8 cellular contexts compared by ENCODE assay signal in the genomic region with DNA sequence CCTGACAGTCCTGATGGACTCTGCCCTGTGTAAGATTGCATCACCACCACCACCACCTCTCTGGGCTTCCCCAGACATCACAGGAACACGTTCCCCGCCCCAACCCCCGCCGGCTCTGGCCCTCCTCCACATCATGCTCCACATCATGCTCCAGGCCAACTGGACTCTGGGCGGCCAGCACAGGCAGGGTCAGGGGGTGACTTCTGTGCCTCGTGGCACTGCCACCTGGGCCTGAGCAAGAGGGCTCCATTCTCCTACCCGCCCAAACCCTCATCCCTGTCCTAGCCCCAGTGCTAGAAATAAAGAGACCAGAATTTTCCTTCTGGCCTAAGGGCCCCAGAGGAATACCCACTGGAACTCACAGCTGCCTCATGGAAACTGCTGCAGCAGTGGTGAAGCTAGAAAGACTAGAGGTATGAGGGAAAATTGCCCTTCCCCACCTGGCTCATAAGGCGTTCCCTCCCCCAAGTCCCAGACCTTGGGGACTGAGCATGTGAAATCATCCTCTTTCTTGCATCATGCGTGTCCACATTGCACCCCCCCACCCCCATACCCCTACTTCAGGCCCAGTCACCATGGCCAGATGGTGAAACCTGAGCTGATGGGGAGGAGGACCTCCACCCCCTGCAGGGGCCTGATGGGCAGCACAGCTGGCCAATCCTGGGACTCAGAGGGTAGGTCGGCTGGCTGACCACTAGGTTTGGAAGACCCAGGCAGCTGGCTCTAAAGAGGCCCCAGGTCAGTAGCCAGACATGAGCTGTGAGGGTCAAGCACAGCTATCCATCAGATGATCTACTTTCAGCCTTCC. TPM values are rescaled to one million over a fixed set of nuclear protein-coding genes. Genes with fewer than 3 reads are reported as not detected.
DNase-seq lines count a peak whose midpoint lies in the region; ATAC-seq and TF ChIP-seq lines count a peak whose summit lies in the region.

A gene with protein sequence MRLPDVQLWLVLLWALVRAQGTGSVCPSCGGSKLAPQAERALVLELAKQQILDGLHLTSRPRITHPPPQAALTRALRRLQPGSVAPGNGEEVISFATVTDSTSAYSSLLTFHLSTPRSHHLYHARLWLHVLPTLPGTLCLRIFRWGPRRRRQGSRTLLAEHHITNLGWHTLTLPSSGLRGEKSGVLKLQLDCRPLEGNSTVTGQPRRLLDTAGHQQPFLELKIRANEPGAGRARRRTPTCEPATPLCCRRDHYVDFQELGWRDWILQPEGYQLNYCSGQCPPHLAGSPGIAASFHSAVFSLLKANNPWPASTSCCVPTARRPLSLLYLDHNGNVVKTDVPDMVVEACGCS (plus strand): TSS at position 742 of the 808 bp plus-strand sequence. CDS start 230 bp downstream, outside the sequence.

- peak within 1 kb of the TSS; percentile 97 for H3K27ac Mint-ChIP-seq in stimulated activated naive CD8-positive, alpha-beta T cell treated with anti-CD3 and anti-CD28 coated beads, Interleukin-15, amount 100 ng/mL, for 72 hours

- no peaks in the 10 kb centered on the region for H3K27me3 Mint-ChIP-seq in stimulated activated naive CD8-positive, alpha-beta T cell treated with anti-CD3 and anti-CD28 coated beads, Interleukin-15, amount 100 ng/mL, for 72 hours

- POLR2A ChIA-PET in AG04450 (lab: Yijun Ruan, JAX), result interaction anchor here (0.7 kb wide), 1 partner anchor 114 kb away, joined by 7 read pairs; no protein-coding TSS in a partner anchor

- H3K27ac ChIP-seq in AG04450 (ENCODE audit: low read depth, low read length) (peak within 1 kb of the TSS; percentile 98), OCI-LY1 (ENCODE audit: low read depth, low read length, poor library complexity, severe bottlenecking) (no peak within 1 kb of the TSS)

- peaks cover 18% of the 10 kb centered on the region for H3K4me1 ChIP-seq in OCI-LY1 (ENCODE audit: insufficient read depth, low read length, severe bottlenecking)

- CTCF ChIA-PET in AG04450 (lab: Charles Lee), result interaction anchor here (0.6 to 5.7 kb wide), 11 partner anchors 45 to 241 kb away, joined by 3 to 294 read pairs (median 5); no protein-coding TSS in a partner anchor

- H2AFZ ChIP-seq in OCI-LY1 (ENCODE audit: low read length), result no peak within 1 kb of the TSS

- H3K27me3 ChIP-seq in AG04450 (ENCODE audit: control insufficient read depth, insufficient read depth, low read length), result no peaks in the 10 kb centered on the region
- no peaks in the 10 kb centered on the region for H3K27me3 ChIP-seq in OCI-LY1 (ENCODE audit: insufficient read depth, low read length)

- in situ Hi-C loops in GM13976 (cut with MboI; ENCODE audit: low sequenced_read_pairs, unreplicated experiment), result loop anchor here (10.0 kb wide), 1 partner anchor 170 kb away; no protein-coding TSS in a partner anchor

- H3K4me3 ChIP-seq in AG04450 (ENCODE audit: low read depth, low read length) (peak within 1 kb of the TSS; percentile 44), OCI-LY1 (ENCODE audit: low read depth, low read length, poor library complexity, severe bottlenecking) (peak within 1 kb of the TSS; percentile 43), fibroblast of mammary gland (ENCODE audit: control insufficient read depth, low read depth, low read length) (no peak within 1 kb of the TSS)

- H3K4me1 Mint-ChIP-seq in stimulated activated naive CD8-positive, alpha-beta T cell treated with anti-CD3 and anti-CD28 coated beads, Interleukin-15, amount 100 ng/mL, for 72 hours, result peaks cover 68% of the 10 kb centered on the region

- H3F3A ChIP-seq in OCI-LY1 (ENCODE audit: insufficient read depth, low read length), result no peaks in the 10 kb centered on the region

- peak within 1 kb of the TSS; percentile 88 to 97 for H3K4me3 Mint-ChIP-seq in stimulated activated naive CD8-positive, alpha-beta T cell treated with anti-CD3 and anti-CD28 coated beads, Interleukin-15, amount 100 ng/mL, for 72 hours

- no peaks in the 10 kb centered on the region; the same call in 1 of the 2 replicates for H3K9me3 ChIP-seq in AG04450 (ENCODE audit: control insufficient read depth, insufficient read depth, low read length)
- no peaks in the 10 kb centered on the region for H3K9me3 ChIP-seq in OCI-LY1 (ENCODE audit: low read length)

- ATAC-seq in stimulated activated naive CD8-positive, alpha-beta T cell treated with anti-CD3 and anti-CD28 coated beads, Interleukin-15, amount 100 ng/mL, for 72 hours, result peak; percentile 63
- no peak for ATAC-seq in HG02763 (IDR thresholded peaks at IDR 0.05; ENCODE audit: unreplicated experiment)
- ATAC-seq in HG02852 (IDR thresholded peaks at IDR 0.05; ENCODE audit: unreplicated experiment), result no peak

- TF ChIP-seq CTCF in AG04450 (IDR thresholded peaks at IDR 0.05; ENCODE audit: low read depth, low read length) (no peak), GM13976 (IDR thresholded peaks at IDR 0.05; ENCODE audit: borderline replicate concordance, control extremely low read depth, extremely low read depth, insufficient read depth, missing control alignments) (no peak), OCI-LY1 (IDR thresholded peaks at IDR 0.05; ENCODE audit: low read length) (no peak), fibroblast of mammary gland (conservative IDR thresholded peaks at IDR 0.05; ENCODE audit: control insufficient read depth, insufficient read depth, low read depth, low read length) (no peak)

- no peaks in the 10 kb centered on the region for H4K20me1 ChIP-seq in OCI-LY1 (ENCODE audit: insufficient read depth, low read length)

- peak within 1 kb of the TSS; percentile 61 for H3K4me2 ChIP-seq in OCI-LY1 (ENCODE audit: low read length)

- no peak within 1 kb of the TSS; the same call in 1 of the 2 replicates for H3K9ac ChIP-seq in OCI-LY1 (ENCODE audit: low read length)

- H3K9me2 ChIP-seq in OCI-LY1 (ENCODE audit: low read depth, low read length), result no peaks in the 10 kb centered on the region

- no peaks in the 10 kb centered on the region for H3K79me2 ChIP-seq in OCI-LY1 (ENCODE audit: insufficient read depth, low read length)

- DNase-seq in AG04450 (ENCODE audit: low read depth, low spot score), result peak; percentile 94
- DNase-seq in GM13976 (ENCODE audit: low spot score), result peak; percentile 29
- DNase-seq in fibroblast of mammary gland (ENCODE audit: low read depth), result peak; percentile 86
- DNase-seq in stimulated activated naive CD8-positive, alpha-beta T cell treated with anti-CD3 and anti-CD28 coated beads, Interleukin-15, amount 100 ng/mL, for 72 hours, result peak; percentile 57 to 81
- no peak for DNase-seq in epidermal melanocyte (ENCODE audit: insufficient read length, low spot score)

- no peaks in the 10 kb centered on the region for H3K9me3 Mint-ChIP-seq in stimulated activated naive CD8-positive, alpha-beta T cell treated with anti-CD3 and anti-CD28 coated beads, Interleukin-15, amount 100 ng/mL, for 72 hours

- no peaks in the 10 kb centered on the region for H3K36me3 ChIP-seq in OCI-LY1 (ENCODE audit: insufficient read depth, low read length)

RNA-seq across cellular contexts. Expression of the gene that starts here (rescaled TPM):
- 10.8 TPM in 2 replicates for polyA plus RNA-seq in AG04450 (2011; rRNA removed)
- polyA minus RNA-seq in AG04450 (2011; rRNA and poly(A)+ RNA removed), result 8.3 and 9.8 TPM in 2 replicates
